In the genomic region with DNA sequence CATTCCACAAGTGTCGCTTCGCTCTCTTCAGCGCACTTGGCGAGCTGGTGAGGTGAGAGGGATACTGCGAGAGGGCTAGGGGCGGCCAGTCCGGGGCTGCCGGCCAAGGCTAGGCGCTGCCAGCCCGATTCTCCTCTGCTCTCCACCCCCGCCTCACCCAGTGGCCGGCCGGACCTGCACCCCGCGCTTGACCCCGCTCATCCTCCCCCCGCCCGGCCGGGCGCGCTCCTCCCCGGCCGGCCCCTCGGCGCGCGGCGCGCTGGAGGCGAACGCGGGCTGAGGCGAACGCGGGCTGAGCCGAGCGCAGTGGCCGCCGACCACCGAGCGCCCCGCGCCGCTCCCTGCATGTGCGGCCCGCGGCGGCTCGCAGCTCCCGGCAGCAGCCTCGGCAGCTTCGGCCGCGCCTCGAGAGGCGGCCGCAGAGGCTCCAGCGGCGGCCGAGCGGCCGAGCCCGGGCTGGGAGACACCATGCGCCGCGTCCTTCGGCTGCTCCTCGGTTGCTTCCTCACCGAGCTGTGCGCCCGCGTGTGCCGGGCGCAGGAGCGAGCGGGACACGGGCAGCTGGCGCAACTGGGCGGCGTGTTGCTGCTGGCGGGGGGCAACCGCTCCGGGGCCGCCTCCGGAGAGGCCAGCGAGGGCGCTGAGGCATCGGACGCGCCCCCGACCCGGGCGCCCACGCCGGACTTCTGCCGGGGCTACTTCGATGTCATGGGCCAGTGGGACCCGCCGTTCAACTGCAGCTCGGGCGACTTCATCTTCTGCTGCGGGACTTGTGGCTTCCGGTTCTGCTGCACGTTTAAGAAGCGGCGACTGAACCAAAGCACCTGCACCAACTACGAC, we compare ENCODE assay signal across 2 cellular contexts.
TF ChIP-seq lines count a peak whose summit lies in the region.

A gene (plus strand): TSS at position 2 of the 840 bp plus-strand sequence.

TF ChIP-seq in A549, 52 proteins besides CTCF, POLR2A, EP300 and RAD21 (continued from another document):
- no peak for TF ChIP-seq FOSL2 (IDR thresholded peaks at IDR 0.05)
- no peak for TF ChIP-seq FOSL2 (CRISPR knock-in tag; IDR thresholded peaks at IDR 0.05)
- no peak for TF ChIP-seq GATA3 (IDR thresholded peaks at IDR 0.05; ENCODE audit: borderline replicate concordance)
- TF ChIP-seq KDM5A (IDR thresholded peaks at IDR 0.05): no peak
- TF ChIP-seq, protein P1, sequence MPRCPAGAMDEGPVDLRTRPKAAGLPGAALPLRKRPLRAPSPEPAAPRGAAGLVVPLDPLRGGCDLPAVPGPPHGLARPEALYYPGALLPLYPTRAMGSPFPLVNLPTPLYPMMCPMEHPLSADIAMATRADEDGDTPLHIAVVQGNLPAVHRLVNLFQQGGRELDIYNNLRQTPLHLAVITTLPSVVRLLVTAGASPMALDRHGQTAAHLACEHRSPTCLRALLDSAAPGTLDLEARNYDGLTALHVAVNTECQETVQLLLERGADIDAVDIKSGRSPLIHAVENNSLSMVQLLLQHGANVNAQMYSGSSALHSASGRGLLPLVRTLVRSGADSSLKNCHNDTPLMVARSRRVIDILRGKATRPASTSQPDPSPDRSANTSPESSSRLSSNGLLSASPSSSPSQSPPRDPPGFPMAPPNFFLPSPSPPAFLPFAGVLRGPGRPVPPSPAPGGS (IDR thresholded peaks at IDR 0.05): no peak
- TF ChIP-seq HOXB5 (CRISPR knock-in tag; IDR thresholded peaks at IDR 0.05): no peak
- TF ChIP-seq POLR2AphosphoS2 (conservative IDR thresholded peaks at IDR 0.05; ENCODE audit: low read length): no peak
- TF ChIP-seq KDM1A (IDR thresholded peaks at IDR 0.05; ENCODE audit: low read depth): no peak
- TF ChIP-seq HOXA7 (CRISPR knock-in tag; IDR thresholded peaks at IDR 0.05): no peak
- TF ChIP-seq, protein P2, sequence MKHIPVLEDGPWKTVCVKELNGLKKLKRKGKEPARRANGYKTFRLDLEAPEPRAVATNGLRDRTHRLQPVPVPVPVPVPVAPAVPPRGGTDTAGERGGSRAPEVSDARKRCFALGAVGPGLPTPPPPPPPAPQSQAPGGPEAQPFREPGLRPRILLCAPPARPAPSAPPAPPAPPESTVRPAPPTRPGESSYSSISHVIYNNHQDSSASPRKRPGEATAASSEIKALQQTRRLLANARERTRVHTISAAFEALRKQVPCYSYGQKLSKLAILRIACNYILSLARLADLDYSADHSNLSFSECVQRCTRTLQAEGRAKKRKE (CRISPR knock-in tag; IDR thresholded peaks at IDR 0.05; ENCODE audit: low read depth): no peak
- TF ChIP-seq NPAS2 (CRISPR knock-in tag; IDR thresholded peaks at IDR 0.05; ENCODE audit: borderline replicate concordance): no peak
- TF ChIP-seq HDAC2 (IDR thresholded peaks at IDR 0.05): no peak
- TF ChIP-seq SMC3 (IDR thresholded peaks at IDR 0.05): no peak

TF ChIP-seq in neural cell, 6 proteins besides CTCF, POLR2A, EP300 and RAD21 (continued from another document):
- TF ChIP-seq, protein P3, sequence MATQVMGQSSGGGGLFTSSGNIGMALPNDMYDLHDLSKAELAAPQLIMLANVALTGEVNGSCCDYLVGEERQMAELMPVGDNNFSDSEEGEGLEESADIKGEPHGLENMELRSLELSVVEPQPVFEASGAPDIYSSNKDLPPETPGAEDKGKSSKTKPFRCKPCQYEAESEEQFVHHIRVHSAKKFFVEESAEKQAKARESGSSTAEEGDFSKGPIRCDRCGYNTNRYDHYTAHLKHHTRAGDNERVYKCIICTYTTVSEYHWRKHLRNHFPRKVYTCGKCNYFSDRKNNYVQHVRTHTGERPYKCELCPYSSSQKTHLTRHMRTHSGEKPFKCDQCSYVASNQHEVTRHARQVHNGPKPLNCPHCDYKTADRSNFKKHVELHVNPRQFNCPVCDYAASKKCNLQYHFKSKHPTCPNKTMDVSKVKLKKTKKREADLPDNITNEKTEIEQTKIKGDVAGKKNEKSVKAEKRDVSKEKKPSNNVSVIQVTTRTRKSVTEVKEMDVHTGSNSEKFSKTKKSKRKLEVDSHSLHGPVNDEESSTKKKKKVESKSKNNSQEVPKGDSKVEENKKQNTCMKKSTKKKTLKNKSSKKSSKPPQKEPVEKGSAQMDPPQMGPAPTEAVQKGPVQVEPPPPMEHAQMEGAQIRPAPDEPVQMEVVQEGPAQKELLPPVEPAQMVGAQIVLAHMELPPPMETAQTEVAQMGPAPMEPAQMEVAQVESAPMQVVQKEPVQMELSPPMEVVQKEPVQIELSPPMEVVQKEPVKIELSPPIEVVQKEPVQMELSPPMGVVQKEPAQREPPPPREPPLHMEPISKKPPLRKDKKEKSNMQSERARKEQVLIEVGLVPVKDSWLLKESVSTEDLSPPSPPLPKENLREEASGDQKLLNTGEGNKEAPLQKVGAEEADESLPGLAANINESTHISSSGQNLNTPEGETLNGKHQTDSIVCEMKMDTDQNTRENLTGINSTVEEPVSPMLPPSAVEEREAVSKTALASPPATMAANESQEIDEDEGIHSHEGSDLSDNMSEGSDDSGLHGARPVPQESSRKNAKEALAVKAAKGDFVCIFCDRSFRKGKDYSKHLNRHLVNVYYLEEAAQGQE (IDR thresholded peaks at IDR 0.05; ENCODE audit: borderline replicate concordance): no peak
- TF ChIP-seq EZH2 (IDR thresholded peaks at IDR 0.05; ENCODE audit: borderline replicate concordance, insufficient read depth, low read length, poor library complexity, severe bottlenecking): no peak
- TF ChIP-seq POLR2AphosphoS5 (IDR thresholded peaks at IDR 0.05): no peak
- peak; percentile 42 for TF ChIP-seq MXI1 (conservative IDR thresholded peaks at IDR 0.05; ENCODE audit: poor library complexity, severe bottlenecking)
- TF ChIP-seq SMC3 (conservative IDR thresholded peaks at IDR 0.05; ENCODE audit: poor library complexity): peak; percentile 7
